29 cellular contexts compared by ENCODE assay signal in the genomic region with DNA sequence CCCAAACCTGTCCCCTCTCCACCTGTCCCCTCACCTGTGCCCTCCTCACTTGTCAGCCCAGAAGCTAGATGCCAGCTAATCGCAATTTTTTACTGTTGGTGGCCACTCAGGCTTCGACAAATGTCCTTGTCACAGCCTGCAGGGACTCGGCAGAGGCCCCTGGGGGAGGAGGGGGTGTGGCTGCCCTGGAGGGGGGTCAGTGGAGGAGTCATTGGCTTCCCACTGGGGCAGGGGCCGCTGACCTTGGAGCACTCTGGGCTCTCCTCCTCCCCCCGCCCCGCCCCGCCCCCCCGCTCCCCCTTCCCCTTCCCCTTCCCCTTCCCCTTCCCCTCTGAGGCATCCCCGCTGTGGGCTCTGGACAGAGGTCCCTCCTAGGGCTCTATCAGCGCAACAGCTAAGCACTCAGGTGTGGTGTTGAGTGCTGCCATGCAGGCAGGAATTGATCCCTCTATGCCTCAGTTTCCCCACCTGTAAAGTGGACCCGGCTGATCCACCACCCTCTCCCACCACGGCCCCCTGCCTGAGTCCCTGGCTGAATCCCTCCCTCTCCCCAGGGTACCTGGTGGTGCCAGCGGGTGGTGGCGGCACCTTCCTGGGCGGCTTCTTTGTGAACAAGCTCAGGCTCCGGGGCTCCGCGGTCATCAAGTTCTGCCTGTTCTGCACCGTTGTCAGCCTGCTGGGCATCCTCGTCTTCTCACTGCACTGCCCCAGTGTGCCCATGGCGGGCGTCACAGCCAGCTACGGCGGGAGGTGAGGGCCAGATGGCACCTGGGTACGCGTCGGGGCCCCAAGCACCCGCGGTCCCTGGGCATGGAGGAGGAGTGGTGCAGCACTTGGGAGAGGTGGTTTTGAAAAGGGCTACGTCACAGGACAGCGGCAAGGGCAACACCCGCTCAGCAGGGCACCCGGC. TPM values are rescaled to one million over a fixed set of nuclear protein-coding genes. Genes with fewer than 3 reads are reported as not detected.
DNase-seq lines count a peak whose midpoint lies in the region; ATAC-seq and TF ChIP-seq lines count a peak whose summit lies in the region.
"Had no signal": no experiment of that assay in that cellular context is flagged by ENCODE, and none has a peak within 500 bp of the region (broad histone marks: within the 10 kb centered on the region; RNA-seq: fewer than 3 reads in every experiment).

No MANE protein-coding gene starts in this region.

- no peaks in the 10 kb centered on the region for H3K27me3 Mint-ChIP-seq in activated naive CD4-positive, alpha-beta T cell treated with anti-CD3 and anti-CD28 coated beads, Interleukin-2, amount 10 ng/mL, durations not matched to agents 7 days and 5 days
- H3K27me3 Mint-ChIP-seq: memory B cell; naive thymus-derived CD4-positive, alpha-beta T cell; stimulated activated naive CD8-positive, alpha-beta T cell treated with anti-CD3 and anti-CD28 coated beads, Interleukin-15, amount 100 ng/mL, for 72 hours had no signal

- peak overlapping the region; percentile 64 for H3K27ac Mint-ChIP-seq in activated naive CD4-positive, alpha-beta T cell treated with anti-CD3 and anti-CD28 coated beads, Interleukin-2, amount 10 ng/mL, durations not matched to agents 7 days and 5 days
- H3K27ac Mint-ChIP-seq: activated naive CD4-positive, alpha-beta T cell treated with anti-CD3 and anti-CD28 coated beads for 36 hours; memory B cell; naive thymus-derived CD4-positive, alpha-beta T cell had no signal

- BruUV-seq in PC-3 (replicated peaks; lab: Mats Ljungman, UMichigan) = no TSS peak

- H3K4me3 ChIP-seq in PC-3 (ENCODE audit: low read length) = no peak overlapping the region
- no peak overlapping the region for H3K4me3 ChIP-seq in epithelial cell of esophagus (ENCODE audit: low read length)
- H3K4me3 ChIP-seq in suprapubic skin = no peak overlapping the region
- H3K4me3 ChIP-seq in gastroesophageal sphincter = no peak overlapping the region
- H3K4me3 ChIP-seq: BLaER1, cardiac muscle cell, esophagus muscularis mucosa, upper lobe of left lung had no signal

- no peak for DNase-seq in activated naive CD4-positive, alpha-beta T cell treated with anti-CD3 and anti-CD28 coated beads, Interleukin-2, amount 10 ng/mL, durations not matched to agents 7 days and 5 days
- no peak for DNase-seq in activated naive CD4-positive, alpha-beta T cell treated with Interleukin-2 at 50 U/mL for 16 hours
- DNase-seq in PC-3 (no peak), epithelial cell of esophagus (ENCODE audit: low read depth) (peak; percentile 18), suprapubic skin (ENCODE audit: low spot score in 2 of 2) (no peak), activated T-cell treated with anti-CD3 and anti-CD28 coated beads for 4 hours (no peak)
- DNase-seq: ACHN; activated CD4-positive, alpha-beta T cell treated with anti-CD3 and anti-CD28 coated beads for 1 hour; activated CD8-positive, alpha-beta memory T cell treated with anti-CD3 and anti-CD28 coated beads for 24 hours; activated naive CD4-positive, alpha-beta T cell treated with anti-CD3 and anti-CD28 coated beads for 36 hours; activated T-cell treated with anti-CD3 and anti-CD28 coated beads, Interleukin-2, amount 50 U/mL, for 4 hours; Caco-2; Kasumi-1; naive thymus-derived CD4-positive, alpha-beta T cell; NCI-H2171; NCI-H82; OCI-M1; retina; SIG-M5; stimulated activated CD4-positive, alpha-beta T cell treated with anti-CD3 and anti-CD28 coated beads, Interleukin-4, amount 100 ng/mL, for 4 hours; stimulated activated naive CD8-positive, alpha-beta T cell treated with anti-CD3 and anti-CD28 coated beads, Interleukin-15, amount 100 ng/mL, for 72 hours had no signal

- H3F3A ChIP-seq in PC-3 (ENCODE audit: low read length, unreplicated experiment) = peaks cover 3% of the 10 kb centered on the region

- TF ChIP-seq CTCF in PC-3 (conservative IDR thresholded peaks at IDR 0.05; ENCODE audit: low read depth, low read length) = no peak
- TF ChIP-seq CTCF in epithelial cell of esophagus (IDR thresholded peaks at IDR 0.05; ENCODE audit: insufficient read depth, low read depth, low read length, missing control alignments) = no peak
- no peak for TF ChIP-seq CTCF in suprapubic skin (IDR thresholded peaks at IDR 0.05)
- no peak for TF ChIP-seq CTCF in gastroesophageal sphincter (IDR thresholded peaks at IDR 0.05)

- TF ChIP-seq EP300 in suprapubic skin (IDR thresholded peaks at IDR 0.05) (no peak), gastroesophageal sphincter (IDR thresholded peaks at IDR 0.05) (no peak)

- 48% methylated on average over 8 of the region's 33 CpGs for WGBS in suprapubic skin
- WGBS in gastroesophageal sphincter (ENCODE audit: low coverage in 1 of 2), 2 donors = 50 to 75% methylated on average over 1 to 11 of the region's 33 CpGs

- H3K9me2 ChIP-seq in PC-3 (replicated peaks; ENCODE audit: low read length) = no peaks in the 10 kb centered on the region

- H2AFZ ChIP-seq in PC-3 (ENCODE audit: low read length) = no peak overlapping the region

- no peak overlapping the region for H3K9ac ChIP-seq in PC-3 (ENCODE audit: low read length)

- H3K9me3 ChIP-seq in PC-3 (ENCODE audit: low read length) (no peaks in the 10 kb centered on the region), suprapubic skin (no peaks in the 10 kb centered on the region), gastroesophageal sphincter (no peaks in the 10 kb centered on the region)
- H3K9me3 ChIP-seq: BLaER1, Caco-2, esophagus muscularis mucosa, upper lobe of left lung had no signal

- peaks cover 3% of the 10 kb centered on the region; the same call in 1 of the 2 replicates for H3K79me2 ChIP-seq in PC-3 (ENCODE audit: low read length)

- peaks cover 29% of the 10 kb centered on the region for H3K36me3 Mint-ChIP-seq in activated naive CD4-positive, alpha-beta T cell treated with anti-CD3 and anti-CD28 coated beads, Interleukin-2, amount 10 ng/mL, durations not matched to agents 7 days and 5 days
- H3K36me3 Mint-ChIP-seq: memory B cell had no signal

- H3K27ac ChIP-seq in PC-3 (ENCODE audit: low read length) (peak overlapping the region; percentile 21), suprapubic skin (peak overlapping the region; percentile 48), gastroesophageal sphincter (no peak overlapping the region)
- H3K27ac ChIP-seq: BLaER1, cardiac muscle cell, esophagus muscularis mucosa had no signal

- POLR2A ChIA-PET in PC-3 (lab: Charles Lee; ENCODE audit: unreplicated experiment) = no interaction called here

- no peak overlapping the region for H3K4me2 ChIP-seq in PC-3 (ENCODE audit: low read length)
- H3K4me2 ChIP-seq: BLaER1 had no signal

- no peak overlapping the region for H3K4me3 Mint-ChIP-seq in activated naive CD4-positive, alpha-beta T cell treated with anti-CD3 and anti-CD28 coated beads, Interleukin-2, amount 10 ng/mL, durations not matched to agents 7 days and 5 days
- H3K4me3 Mint-ChIP-seq: activated naive CD4-positive, alpha-beta T cell treated with anti-CD3 and anti-CD28 coated beads for 36 hours; activated T-cell treated with anti-CD3 and anti-CD28 coated beads, Interleukin-2, amount 50 U/mL, for 4 hours; memory B cell; naive thymus-derived CD4-positive, alpha-beta T cell; stimulated activated naive CD8-positive, alpha-beta T cell treated with anti-CD3 and anti-CD28 coated beads, Interleukin-15, amount 100 ng/mL, for 72 hours had no signal

- intact Hi-C loops in PC-3 (cut with micrococcal nuclease) = no loop called here

- CTCF ChIA-PET in activated naive CD4-positive, alpha-beta T cell treated with anti-CD3 and anti-CD28 coated beads, Interleukin-2, amount 10 ng/mL, durations not matched to agents 7 days and 5 days (lab: Charles Lee) = interaction anchor here (1.2 to 1.7 kb wide), 2 partner anchors 126 kb away, joined by 5 read pairs; no protein-coding TSS in a partner anchor
- CTCF ChIA-PET in PC-3 (lab: Charles Lee) = interaction anchor here (0.6 kb wide), 1 partner anchor 167 kb away, joined by 11 read pairs; no protein-coding TSS in a partner anchor

- TF ChIP-seq POLR2A in suprapubic skin (IDR thresholded peaks at IDR 0.05) (no peak), gastroesophageal sphincter (IDR thresholded peaks at IDR 0.05) (no peak)

- ATAC-seq in PC-3 = no peak
- no peak for ATAC-seq in gastroesophageal sphincter
- ATAC-seq in HG03442 (IDR thresholded peaks at IDR 0.05; ENCODE audit: unreplicated experiment) = no peak
- ATAC-seq: activated T-cell treated with anti-CD3 and anti-CD28 coated beads, Interleukin-2, amount 50 U/mL, for 4 hours; naive thymus-derived CD4-positive, alpha-beta T cell had no signal

- peaks cover 53% of the 10 kb centered on the region for H3K36me3 ChIP-seq in PC-3 (ENCODE audit: low read depth, low read length)
- no peaks in the 10 kb centered on the region for H3K36me3 ChIP-seq in suprapubic skin
- H3K36me3 ChIP-seq in gastroesophageal sphincter = peaks cover 0 to 5% of the 10 kb centered on the region in 2 donors
- H3K36me3 ChIP-seq: cardiac muscle cell had no signal

- H3K4me1 ChIP-seq in PC-3 (ENCODE audit: insufficient read depth, low read length) = peaks cover 18% of the 10 kb centered on the region; the same call in 1 of the 2 replicates
- H3K4me1 ChIP-seq in suprapubic skin = peaks cover 30% of the 10 kb centered on the region
- H3K4me1 ChIP-seq in gastroesophageal sphincter = peaks cover 0 to 25% (median 0%) of the 10 kb centered on the region in 3 donors
- H3K4me1 ChIP-seq: Caco-2 had no signal

- H4K20me1 ChIP-seq in PC-3 (ENCODE audit: low read length) = no peaks in the 10 kb centered on the region

- H3K9me3 Mint-ChIP-seq in activated naive CD4-positive, alpha-beta T cell treated with anti-CD3 and anti-CD28 coated beads, Interleukin-2, amount 10 ng/mL, durations not matched to agents 7 days and 5 days = no peaks in the 10 kb centered on the region
- H3K9me3 Mint-ChIP-seq: activated naive CD4-positive, alpha-beta T cell treated with anti-CD3 and anti-CD28 coated beads for 36 hours; activated T-cell treated with anti-CD3 and anti-CD28 coated beads, Interleukin-2, amount 50 U/mL, for 4 hours; memory B cell; naive thymus-derived CD4-positive, alpha-beta T cell; stimulated activated naive CD8-positive, alpha-beta T cell treated with anti-CD3 and anti-CD28 coated beads, Interleukin-15, amount 100 ng/mL, for 72 hours had no signal

- H3K27me3 ChIP-seq in PC-3 (ENCODE audit: low read length) (no peaks in the 10 kb centered on the region), suprapubic skin (peaks cover 10% of the 10 kb centered on the region), gastroesophageal sphincter (peaks cover 7% of the 10 kb centered on the region)
- H3K27me3 ChIP-seq: BLaER1, cardiac muscle cell, upper lobe of left lung had no signal

- peaks cover 3% of the 10 kb centered on the region for H3K4me1 Mint-ChIP-seq in activated naive CD4-positive, alpha-beta T cell treated with anti-CD3 and anti-CD28 coated beads, Interleukin-2, amount 10 ng/mL, durations not matched to agents 7 days and 5 days
- H3K4me1 Mint-ChIP-seq: memory B cell had no signal

RNA-seq across cellular contexts. Expression of a gene that starts 23.8 kb away (rescaled TPM):
- total RNA-seq in PC-3 (2014; rRNA removed) (161 and 162 TPM in 2 replicates), suprapubic skin (10 to 100 TPM; 50.2 to 59.1 (median 52.7) TPM), gastroesophageal sphincter (10 to 100 TPM; 15.9 to 20.2 (median 19.2) TPM)

RNA-seq across cellular contexts. Expression of a gene that starts 42.6 kb away (rescaled TPM):
- 7.8 and 10.6 TPM in 2 replicates for total RNA-seq in PC-3 (2014; rRNA removed)
- under 1 TPM in 2 of 4 donors, not detected in 2; 0.16 to 0.55 TPM for total RNA-seq in suprapubic skin
- under 1 TPM; 0.13 to 0.85 (median 0.19) TPM for total RNA-seq in gastroesophageal sphincter
- total RNA-seq: activated naive CD4-positive, alpha-beta T cell treated with anti-CD3 and anti-CD28 coated beads for 36 hours; osteoblast had no signal

Comparison
In these comparisons a context has a peak if more than half of its experiments do, and no peak if none do; other contexts are left out.
1. H3K27ac ChIP-seq: peak in PC-3 (single experiment) and suprapubic skin (single experiment); none in gastroesophageal sphincter (0 of 4).